In the genomic region with DNA sequence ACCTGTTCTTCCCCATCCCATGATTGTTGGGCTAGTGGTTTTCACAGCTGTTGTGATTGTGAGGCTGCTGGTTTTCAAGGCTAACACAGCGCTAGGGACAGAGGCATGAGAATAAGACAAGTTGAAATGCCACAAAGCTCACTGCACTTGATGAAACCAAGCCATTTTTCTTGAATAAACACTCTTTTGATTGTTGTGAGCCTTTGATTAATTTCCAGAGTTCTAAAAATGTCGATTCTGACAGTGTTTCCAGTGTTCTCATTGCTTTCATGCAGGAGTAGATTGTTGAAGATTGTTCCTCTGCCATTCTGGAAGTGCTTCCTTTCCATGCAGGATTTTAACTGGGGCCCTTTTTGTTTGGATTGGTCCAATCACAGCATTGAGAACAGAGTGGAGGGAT, we compare ENCODE assay signal across 22 cellular contexts.
A peak's percentile ranks its signal among the peaks of the same experiment; 100 is the strongest.
DNase-seq lines count a peak whose midpoint lies in the region; ATAC-seq lines count a peak whose summit lies in the region.
"Had no signal": no experiment of that assay in that cellular context is flagged by ENCODE, and none has a peak within 500 bp of the region (broad histone marks: within the 10 kb centered on the region; RNA-seq: fewer than 3 reads in every experiment).

No MANE protein-coding gene starts in this region.

- no peak for ATAC-seq in GM19455 (IDR thresholded peaks at IDR 0.05; ENCODE audit: unreplicated experiment)
- ATAC-seq in activated CD4-positive, alpha-beta T cell treated with anti-CD3 and anti-CD28 coated beads for 36 hours, result no peak
- ATAC-seq: GM12878 had no signal

- no peak overlapping the region for H3K27ac Mint-ChIP-seq in activated CD4-positive, alpha-beta T cell treated with anti-CD3 and anti-CD28 coated beads for 36 hours
- H3K27ac Mint-ChIP-seq: CD4-positive, CD25-positive, alpha-beta regulatory T cell; CD8-positive, alpha-beta memory T cell; H9 had no signal

- CTCF ChIA-PET in activated CD4-positive, alpha-beta T cell treated with anti-CD3 and anti-CD28 coated beads for 36 hours (lab: Charles Lee), result no interaction called here

- H3K27me3 Mint-ChIP-seq in activated CD4-positive, alpha-beta T cell treated with anti-CD3 and anti-CD28 coated beads for 36 hours, result peaks cover 27% of the 10 kb centered on the region

- intact Hi-C loops in activated CD4-positive, alpha-beta T cell treated with anti-CD3 and anti-CD28 coated beads for 36 hours (cut with DNase I, micrococcal nuclease), result no loop called here

- H3K36me3 Mint-ChIP-seq in activated CD4-positive, alpha-beta T cell treated with anti-CD3 and anti-CD28 coated beads for 36 hours (ENCODE audit: low read depth), result no peaks in the 10 kb centered on the region
- H3K36me3 Mint-ChIP-seq: CD4-positive, CD25-positive, alpha-beta regulatory T cell had no signal

- POLR2A ChIA-PET in activated CD4-positive, alpha-beta T cell treated with anti-CD3 and anti-CD28 coated beads for 36 hours (lab: Charles Lee), result no interaction called here

- DNase-seq in foreskin melanocyte (peak; percentile 52), mucosa of gallbladder (ENCODE audit: low spot score) (peak; percentile 0), LoVo (ENCODE audit: low spot score) (no peak)
- DNase-seq in activated CD4-positive, alpha-beta T cell treated with anti-CD3 and anti-CD28 coated beads for 36 hours, result no peak
- no peak for DNase-seq in activated CD4-positive, alpha-beta T cell treated with anti-CD3 and anti-CD28 coated beads, Interleukin-2, amount 50 U/mL, for 4 hours
- DNase-seq: ACHN; BE2C; C1 segment of cervical spinal cord; CD4-positive, CD25-positive, alpha-beta regulatory T cell; CD8-positive, alpha-beta memory T cell; COR-L47; DMS 273 treated with DMSO at 0.1 percent for 48 hours; DMS53; DND-41; EL; GOT3; H9 had no signal

- peak overlapping the region; percentile 49 for H3K27ac ChIP-seq in cingulate gyrus (ENCODE audit: low read depth, low read length)
- peak overlapping the region; percentile 60 for H3K27ac ChIP-seq in temporal lobe (ENCODE audit: low read depth, low read length)
- H3K27ac ChIP-seq: HL-60 had no signal

- H3K9me3 Mint-ChIP-seq in activated CD4-positive, alpha-beta T cell treated with anti-CD3 and anti-CD28 coated beads for 36 hours (ENCODE audit: low read depth), result no peaks in the 10 kb centered on the region

- no peaks in the 10 kb centered on the region for H3K4me1 Mint-ChIP-seq in activated CD4-positive, alpha-beta T cell treated with anti-CD3 and anti-CD28 coated beads for 36 hours
- H3K4me1 Mint-ChIP-seq: CD4-positive, CD25-positive, alpha-beta regulatory T cell; CD8-positive, alpha-beta memory T cell had no signal

- H3K4me3 Mint-ChIP-seq in activated CD4-positive, alpha-beta T cell treated with anti-CD3 and anti-CD28 coated beads for 36 hours, result no peak overlapping the region
- H3K4me3 Mint-ChIP-seq: CD4-positive, CD25-positive, alpha-beta regulatory T cell; CD8-positive, alpha-beta memory T cell; H9 had no signal

Comparison
In these comparisons a context has a peak if more than half of its experiments do, and no peak if none do; other contexts are left out.
1. DNase-seq: peak in foreskin melanocyte (single experiment) and mucosa of gallbladder (single experiment); none in LoVo (single experiment), activated CD4-positive, alpha-beta T cell treated with anti-CD3 and anti-CD28 coated beads for 36 hours (single experiment) and activated CD4-positive, alpha-beta T cell treated with anti-CD3 and anti-CD28 coated beads, Interleukin-2, amount 50 U/mL, for 4 hours (0 of 2).